Comparison of ENCODE assay signal across 14 cellular contexts in genomic region chr6:122673345-122673961, GRCh38.
DNase-seq lines count a peak whose midpoint lies in the region; ATAC-seq, FAIRE-seq and TF ChIP-seq lines count a peak whose summit lies in the region.
"Had no signal": no experiment of that assay in that cellular context is flagged by ENCODE, and none has a peak within 500 bp of the region (broad histone marks: within the 10 kb centered on the region; RNA-seq: fewer than 3 reads in every experiment).

No MANE protein-coding gene starts in this region.

- H3K4me2 ChIP-seq in MM.1S (ENCODE audit: low read depth, low read length) = no peak overlapping the region

- H3K4me3 ChIP-seq in small intestine (ENCODE audit: low read depth in 1 of 2, low read length in 2 of 2) = no peak overlapping the region
- no peak overlapping the region for H3K4me3 ChIP-seq in MM.1S (ENCODE audit: low read length)

- no peaks in the 10 kb centered on the region for H3K27me3 ChIP-seq in small intestine (ENCODE audit: control insufficient read depth in 2 of 2, insufficient read depth in 2 of 2, low read length in 2 of 2)
- no peaks in the 10 kb centered on the region for H3K27me3 ChIP-seq in MM.1S (replicated peaks; ENCODE audit: insufficient read depth, low read length)

- no peaks in the 10 kb centered on the region for H4K20me1 ChIP-seq in MM.1S (ENCODE audit: insufficient read depth, low read length)

- H3K4me1 ChIP-seq in small intestine (ENCODE audit: control insufficient read depth in 2 of 2, insufficient read depth in 1 of 2, low read depth in 1 of 2, low read length in 1 of 2) (no peaks in the 10 kb centered on the region), MM.1S (ENCODE audit: low read length) (no peaks in the 10 kb centered on the region)

- H3K9ac ChIP-seq in MM.1S (ENCODE audit: low read length) = no peak overlapping the region

- no peaks in the 10 kb centered on the region for H3K79me2 ChIP-seq in MM.1S (ENCODE audit: low read length)

- ATAC-seq in GM19351 (IDR thresholded peaks at IDR 0.05; ENCODE audit: unreplicated experiment) = peak; percentile 70
- no peak for ATAC-seq in left ventricle myocardium superior
- ATAC-seq: activated naive CD4-positive, alpha-beta T cell treated with anti-CD3 and anti-CD28 coated beads, Interleukin-2, amount 50 U/mL, for 72 hours; Panc1 had no signal

- DNase-seq in HT1080 (ENCODE audit: low read depth) (peak; percentile 17), amniotic epithelial cell (ENCODE audit: low read depth) (peak; percentile 50), small intestine (peak; percentile 72), left ventricle myocardium superior (no peak), DMS79 (lab: John Stamatoyannopoulos, UW) (no peak), MM.1S (no peak)
- DNase-seq: GF-D8, H9, Karpas-422, NCI-H2081 treated with DMSO at 0.1 percent for 48 hours had no signal

- H3K9me3 ChIP-seq in small intestine (ENCODE audit: control insufficient read depth, low read depth) = no peaks in the 10 kb centered on the region
- H3K9me3 ChIP-seq in MM.1S (replicated peaks; ENCODE audit: insufficient read depth, low read length) = no peaks in the 10 kb centered on the region

- WGBS in small intestine, 3 donors = 41 to 59% (median 44%) methylated on average over 1 of the region's 1 CpG

- H2AFZ ChIP-seq in MM.1S (ENCODE audit: low read length) = no peak overlapping the region

- intact Hi-C loops in left ventricle myocardium superior (cut with micrococcal nuclease) = no loop called here

- H3K27ac ChIP-seq in small intestine (ENCODE audit: low read depth in 1 of 2, low read length in 1 of 2) (no peak overlapping the region), MM.1S (ENCODE audit: low read length) (no peak overlapping the region)
- H3K27ac ChIP-seq: C4-2B had no signal

- no peaks in the 10 kb centered on the region for H3F3A ChIP-seq in MM.1S (ENCODE audit: insufficient read depth, low read length)

- FAIRE-seq in small intestine (lab: Jason Lieb, UNC) = no peak

- no peaks in the 10 kb centered on the region for H3K36me3 ChIP-seq in small intestine (ENCODE audit: control insufficient read depth in 2 of 2, insufficient read depth in 2 of 2, low read length in 2 of 2)
- H3K36me3 ChIP-seq in MM.1S (replicated peaks; ENCODE audit: insufficient read depth, low read length) = no peaks in the 10 kb centered on the region

- H3K9me2 ChIP-seq in MM.1S (replicated peaks; ENCODE audit: insufficient read depth, low read length) = no peaks in the 10 kb centered on the region

- TF ChIP-seq CTCF in MM.1S (IDR thresholded peaks at IDR 0.05; ENCODE audit: low read length) = no peak

Comparison
In these comparisons a context has a peak if more than half of its experiments do, and no peak if none do; other contexts are left out.
1. DNase-seq: peak in HT1080 (single experiment), amniotic epithelial cell (single experiment) and small intestine (single experiment); none in left ventricle myocardium superior (single experiment), DMS79 (single experiment) and MM.1S (single experiment).